In genomic region chr2:178553047-178553446, GRCh38 we compare ENCODE assay signal across 15 cellular contexts.
DNase-seq lines count a peak whose midpoint lies in the region; ATAC-seq and TF ChIP-seq lines count a peak whose summit lies in the region.
"Had no signal": no experiment of that assay in that cellular context is flagged by ENCODE, and none has a peak within 500 bp of the region (broad histone marks: within the 10 kb centered on the region; RNA-seq: fewer than 3 reads in every experiment).

No MANE protein-coding gene starts in this region.

- DNase-seq in AG09319 (ENCODE audit: extremely low read depth, low read depth) (peak; percentile 4), LHCN-M2 (ENCODE audit: low read depth) (peak; percentile 85), cardiac fibroblast (ENCODE audit: low read depth in 2 of 2) (peak; percentile 41 to 91), kidney tubule cell (ENCODE audit: low spot score) (peak; percentile 81), coronary artery (ENCODE audit: low spot score) (no peak), NCI-H1092 (lab: John Stamatoyannopoulos, UW) (no peak), cerebellum (ENCODE audit: low spot score) (no peak)
- DNase-seq: activated naive CD8-positive, alpha-beta T cell treated with anti-CD3 and anti-CD28 coated beads, Interleukin-2, amount 50 U/mL, for 24 hours; KBM-7; OCI-M1; stimulated activated CD8-positive, alpha-beta memory T cell treated with anti-CD3 and anti-CD28 coated beads, Interleukin-4, amount 100 ng/mL, for 48 hours; T-helper 9 cell had no signal

- no peak for TF ChIP-seq CTCF in AG09319 (IDR thresholded peaks at IDR 0.05; ENCODE audit: low read depth, low read length)
- TF ChIP-seq CTCF in cardiac fibroblast (IDR thresholded peaks at IDR 0.05; ENCODE audit: low read depth, low read length): no peak
- no peak for TF ChIP-seq CTCF in coronary artery (IDR thresholded peaks at IDR 0.05)

- H3K27ac ChIP-seq in coronary artery: no peak overlapping the region
- H3K27ac ChIP-seq: vagina had no signal

- ATAC-seq in GM18907 (IDR thresholded peaks at IDR 0.05; ENCODE audit: unreplicated experiment): no peak
- ATAC-seq: activated naive CD8-positive, alpha-beta T cell treated with anti-CD3 and anti-CD28 coated beads, Interleukin-2, amount 50 U/mL, for 24 hours; GM12878 had no signal

- H3K4me3 ChIP-seq in cardiac fibroblast (replicated peaks in 1 of 2; ENCODE audit: low read depth in 2 of 2, low read length in 2 of 2) (no peak overlapping the region), coronary artery (no peak overlapping the region)
- H3K4me3 ChIP-seq: GM12878, vagina had no signal

Comparison
In these comparisons a context has a peak if more than half of its experiments do, and no peak if none do; other contexts are left out.
1. DNase-seq: peak in AG09319 (single experiment), LHCN-M2 (single experiment), cardiac fibroblast (2 of 2) and kidney tubule cell (single experiment); none in coronary artery (single experiment), NCI-H1092 (single experiment) and cerebellum (single experiment).